In genomic region chr19:46078573-46079332, GRCh38 we compare ENCODE assay signal across 9 cellular contexts. TPM values are rescaled to one million over a fixed set of nuclear protein-coding genes. Genes with fewer than 3 reads are reported as not detected.
DNase-seq lines count a peak whose midpoint lies in the region; ATAC-seq and TF ChIP-seq lines count a peak whose summit lies in the region.
"Not testable (repeated sequence)": the region's sequence is repeated elsewhere in the genome, so short reads cannot be mapped to it uniquely, and the experiment has no call there.
"Had no signal": no experiment of that assay in that cellular context is flagged by ENCODE, and none has a peak within 500 bp of the region (broad histone marks: within the 10 kb centered on the region; RNA-seq: fewer than 3 reads in every experiment).

No MANE protein-coding gene starts in this region.

- POLR2A ChIA-PET in BJ (lab: Charles Lee); activated CD4-positive, alpha-beta T cell treated with anti-CD3 and anti-CD28 coated beads for 36 hours (lab: Charles Lee): not testable (repeated sequence)

- peaks cover 68% of the 10 kb centered on the region for H3K27me3 Mint-ChIP-seq in activated CD4-positive, alpha-beta T cell treated with anti-CD3 and anti-CD28 coated beads for 36 hours
- peaks cover 73 to 83% of the 10 kb centered on the region in 2 donors for H3K27me3 Mint-ChIP-seq in stimulated activated naive B cell treated with anti-CD40 and anti-IgM and Interleukin-4, amounts not matched to agents 10 μg/mL and 1 μg/mL and 100 μg/mL, for 72 hours

- peak; percentile 54 for ATAC-seq in activated CD4-positive, alpha-beta T cell treated with anti-CD3 and anti-CD28 coated beads for 36 hours
- ATAC-seq in heart right ventricle: not testable (repeated sequence)
- peak in 1 of 2 donors; percentile 34 for ATAC-seq in stimulated activated naive B cell treated with anti-CD40 and anti-IgM and Interleukin-4, amounts not matched to agents 10 μg/mL and 1 μg/mL and 100 μg/mL, for 72 hours (replicated peaks)

- H3K9me3 Mint-ChIP-seq in activated CD4-positive, alpha-beta T cell treated with anti-CD3 and anti-CD28 coated beads for 36 hours (ENCODE audit: low read depth); stimulated activated naive B cell treated with anti-CD40 and anti-IgM and Interleukin-4, amounts not matched to agents 10 μg/mL and 1 μg/mL and 100 μg/mL, for 72 hours: not testable (repeated sequence)

- not testable (repeated sequence) for H3K4me1 Mint-ChIP-seq in activated CD4-positive, alpha-beta T cell treated with anti-CD3 and anti-CD28 coated beads for 36 hours; stimulated activated naive B cell treated with anti-CD40 and anti-IgM and Interleukin-4, amounts not matched to agents 10 μg/mL and 1 μg/mL and 100 μg/mL, for 72 hours

- 18 to 25% methylated on average over 36 to 43 of the region's 71 CpGs for WGBS in heart right ventricle, 2 donors

- not testable (repeated sequence) for H3K9me3 ChIP-seq in heart right ventricle

- not testable (repeated sequence) for DNase-seq in BJ (ENCODE audit: low read depth); heart right ventricle
- DNase-seq in H7: peak; percentile 87
- DNase-seq in NCI-H345 (lab: John Stamatoyannopoulos, UW): peak; percentile 20
- peak; percentile 59 for DNase-seq in activated CD4-positive, alpha-beta T cell treated with anti-CD3 and anti-CD28 coated beads for 36 hours
- peak in 48 of 61 donors; percentile 4 to 90 (median 48) for DNase-seq in caudate nucleus (lab: John Stamatoyannopoulos, UW)
- DNase-seq in myocyte (ENCODE audit: low read depth): peak; percentile 67
- DNase-seq in stimulated activated naive B cell treated with anti-CD40 and anti-IgM and Interleukin-4, amounts not matched to agents 10 μg/mL and 1 μg/mL and 100 μg/mL, for 72 hours: peak; percentile 12

- CTCF ChIA-PET in BJ (lab: Yijun Ruan, JAX): interaction anchor here (0.6 to 7.7 kb wide), 25 partner anchors 9 to 342 kb away, joined by 3 to 212 read pairs (median 6); partner anchors contain the start of genes CCDC61 and IGFL3
- CTCF ChIA-PET in activated CD4-positive, alpha-beta T cell treated with anti-CD3 and anti-CD28 coated beads for 36 hours (lab: Charles Lee): interaction anchor here (0.6 to 2.5 kb wide), 18 partner anchors 9 to 189 kb away, joined by 3 to 16 read pairs (median 4); partner anchors contain the start of genes IGFL2 and IGFL3

- not testable (repeated sequence) for H3K36me3 ChIP-seq in BJ (ENCODE audit: control insufficient read depth, insufficient read depth, low read length); H7 (replicated peaks; ENCODE audit: control insufficient read depth, insufficient read depth, low read length); heart right ventricle

- intact Hi-C loops in activated CD4-positive, alpha-beta T cell treated with anti-CD3 and anti-CD28 coated beads for 36 hours (cut with DNase I, micrococcal nuclease): loop anchor here (1.0 to 5.0 kb wide), 5 partner anchors 51 to 409 kb away; no protein-coding TSS in a partner anchor
- intact Hi-C loops in heart right ventricle (cut with DNase I): loop anchor here in 5 of 10 donors (2.0 to 10.0 kb wide), 5 partner anchors 51 to 186 kb away; no protein-coding TSS in a partner anchor

- peak overlapping the region; percentile 80 for H3K27ac ChIP-seq in caudate nucleus (ENCODE audit: low read depth, low read length)
- H3K27ac ChIP-seq in heart right ventricle: not testable (repeated sequence)

- H3K4me3 ChIP-seq in BJ (ENCODE audit: low read depth, low read length); H7 (ENCODE audit: insufficient read depth, low read depth, low read length); heart right ventricle: not testable (repeated sequence)

- TF ChIP-seq CTCF in BJ (IDR thresholded peaks at IDR 0.05; ENCODE audit: insufficient read depth, low read depth, low read length) (peak; percentile 47), heart right ventricle (IDR thresholded peaks at IDR 0.05) (peak in 8 of 9 donors; percentile 15 to 46 (median 32))

- H3K4me3 Mint-ChIP-seq in activated CD4-positive, alpha-beta T cell treated with anti-CD3 and anti-CD28 coated beads for 36 hours; stimulated activated naive B cell treated with anti-CD40 and anti-IgM and Interleukin-4, amounts not matched to agents 10 μg/mL and 1 μg/mL and 100 μg/mL, for 72 hours: not testable (repeated sequence)

- peaks cover 28% of the 10 kb centered on the region for H3K27me3 ChIP-seq in BJ (ENCODE audit: control insufficient read depth, insufficient read depth, low read length)
- peaks cover 17% of the 10 kb centered on the region for H3K27me3 ChIP-seq in H7 (ENCODE audit: control insufficient read depth, insufficient read depth, low read length)
- H3K27me3 ChIP-seq in heart right ventricle: peaks cover 20 to 91% (median 76%) of the 10 kb centered on the region in 7 donors

- H3K27ac Mint-ChIP-seq in activated CD4-positive, alpha-beta T cell treated with anti-CD3 and anti-CD28 coated beads for 36 hours; stimulated activated naive B cell treated with anti-CD40 and anti-IgM and Interleukin-4, amounts not matched to agents 10 μg/mL and 1 μg/mL and 100 μg/mL, for 72 hours: not testable (repeated sequence)

- H3K36me3 Mint-ChIP-seq in activated CD4-positive, alpha-beta T cell treated with anti-CD3 and anti-CD28 coated beads for 36 hours (ENCODE audit: low read depth); stimulated activated naive B cell treated with anti-CD40 and anti-IgM and Interleukin-4, amounts not matched to agents 10 μg/mL and 1 μg/mL and 100 μg/mL, for 72 hours: not testable (repeated sequence)

- not testable (repeated sequence) for H3K4me1 ChIP-seq in heart right ventricle

RNA-seq across cellular contexts. Expression of gene IGFL4, which starts 38.0 kb away (rescaled TPM):
- polyA plus RNA-seq in BJ (2011; rRNA removed): not detected in 2 replicates
- not detected in 2 replicates for polyA minus RNA-seq in BJ (2011; rRNA and poly(A)+ RNA removed)
- total RNA-seq in H7 (2014; rRNA removed; shearing (Covaris generic)): 0.11 TPM in 1 of 2 replicates, not detected in the other
- not detected for total RNA-seq in activated CD4-positive, alpha-beta T cell treated with anti-CD3 and anti-CD28 coated beads for 36 hours
- total RNA-seq in heart right ventricle: not detected
- polyA plus RNA-seq in heart right ventricle: not detected
- total RNA-seq in myocyte: 0.10 and 0.91 TPM in 2 replicates
- 0.67 TPM for polyA plus RNA-seq in myocyte (2012)
- total RNA-seq: activated naive CD8-positive, alpha-beta T cell treated with anti-CD3 and anti-CD28 coated beads, Interleukin-2, amount 10 ng/mL, durations not matched to agents 7 days and 5 days had no signal

RNA-seq across cellular contexts. Expression of gene IGFL3, which starts 45.7 kb away (rescaled TPM):
- polyA plus RNA-seq in BJ (2011; rRNA removed): not detected in 2 replicates
- polyA minus RNA-seq in BJ (2011; rRNA and poly(A)+ RNA removed): not detected in 2 replicates
- total RNA-seq in H7 (2014; rRNA removed; shearing (Covaris generic)): not detected in 2 replicates
- total RNA-seq in activated CD4-positive, alpha-beta T cell treated with anti-CD3 and anti-CD28 coated beads for 36 hours: not detected
- not detected for total RNA-seq in heart right ventricle
- polyA plus RNA-seq in heart right ventricle: not detected
- not detected in 2 replicates for total RNA-seq in myocyte
- 0.21 TPM for polyA plus RNA-seq in myocyte (2012)
- total RNA-seq: activated naive CD8-positive, alpha-beta T cell treated with anti-CD3 and anti-CD28 coated beads, Interleukin-2, amount 10 ng/mL, durations not matched to agents 7 days and 5 days had no signal

RNA-seq across cellular contexts. Expression of gene PGLYRP1, which starts 55.9 kb away (rescaled TPM):
- polyA plus RNA-seq in BJ (2011; rRNA removed): not detected in 2 replicates
- not detected in 2 replicates for polyA minus RNA-seq in BJ (2011; rRNA and poly(A)+ RNA removed)
- not detected in 2 replicates for total RNA-seq in H7 (2014; rRNA removed; shearing (Covaris generic))
- total RNA-seq in activated CD4-positive, alpha-beta T cell treated with anti-CD3 and anti-CD28 coated beads for 36 hours: not detected
- 1 to 10 TPM in 1 of 10 donors, under 1 TPM in 1, not detected in 8; 0.81 to 1.1 TPM for total RNA-seq in heart right ventricle
- under 1 TPM in 1 of 2 donors, not detected in 1; 0.16 TPM for polyA plus RNA-seq in heart right ventricle
- not detected in 2 replicates for total RNA-seq in myocyte
- 0.30 TPM for polyA plus RNA-seq in myocyte (2012)
- total RNA-seq: activated naive CD8-positive, alpha-beta T cell treated with anti-CD3 and anti-CD28 coated beads, Interleukin-2, amount 10 ng/mL, durations not matched to agents 7 days and 5 days had no signal
